Comparison of ENCODE assay signal across 8 cellular contexts in genomic region chr7:5495581-5496375, GRCh38. TPM values are rescaled to one million over a fixed set of nuclear protein-coding genes. Genes with fewer than 3 reads are reported as not detected.
DNase-seq lines count a peak whose midpoint lies in the region; ATAC-seq lines count a peak whose summit lies in the region.

No MANE protein-coding gene starts in this region.

- WGBS in right cardiac atrium: 71% methylated on average over 35 of the region's 35 CpGs

- no peaks in the 10 kb centered on the region for H3K9me3 Mint-ChIP-seq in stimulated activated effector memory CD8-positive, alpha-beta T cell treated with anti-CD3 and anti-CD28 coated beads, Interleukin-12 subunit alpha, Interleukin-12 subunit beta, amount 100 ng/mL, for 72 hours

- H3K27ac Mint-ChIP-seq in stimulated activated effector memory CD8-positive, alpha-beta T cell treated with anti-CD3 and anti-CD28 coated beads, Interleukin-12 subunit alpha, Interleukin-12 subunit beta, amount 100 ng/mL, for 72 hours: peak overlapping the region; percentile 13

- no peak overlapping the region for H3K4me3 ChIP-seq in right cardiac atrium (ENCODE audit: low read length)

- peaks cover 4% of the 10 kb centered on the region for H3K4me1 ChIP-seq in right cardiac atrium (ENCODE audit: control insufficient read depth, insufficient read depth, low read length)

- ATAC-seq in right cardiac atrium (peak; percentile 68 to 73), GM19328 (IDR thresholded peaks at IDR 0.05; ENCODE audit: unreplicated experiment) (no peak), HG02870 (IDR thresholded peaks at IDR 0.05; ENCODE audit: unreplicated experiment) (no peak)
- no peak for ATAC-seq in stimulated activated effector memory CD8-positive, alpha-beta T cell treated with anti-CD3 and anti-CD28 coated beads, Interleukin-12 subunit alpha, Interleukin-12 subunit beta, amount 100 ng/mL, for 72 hours

- H3K36me3 Mint-ChIP-seq in stimulated activated effector memory CD8-positive, alpha-beta T cell treated with anti-CD3 and anti-CD28 coated beads, Interleukin-12 subunit alpha, Interleukin-12 subunit beta, amount 100 ng/mL, for 72 hours: peaks cover 19% of the 10 kb centered on the region

- intact Hi-C loops in right cardiac atrium (cut with DNase I): loop anchor here (1.0 to 10.0 kb wide), 8 partner anchors 63 to 209 kb away; no protein-coding TSS in a partner anchor

- H3K27me3 ChIP-seq in right cardiac atrium (ENCODE audit: control insufficient read depth, insufficient read depth): no peaks in the 10 kb centered on the region

- no peak overlapping the region for H3K4me3 Mint-ChIP-seq in stimulated activated effector memory CD8-positive, alpha-beta T cell treated with anti-CD3 and anti-CD28 coated beads, Interleukin-12 subunit alpha, Interleukin-12 subunit beta, amount 100 ng/mL, for 72 hours

- H3K4me1 Mint-ChIP-seq in stimulated activated effector memory CD8-positive, alpha-beta T cell treated with anti-CD3 and anti-CD28 coated beads, Interleukin-12 subunit alpha, Interleukin-12 subunit beta, amount 100 ng/mL, for 72 hours: peaks cover 13% of the 10 kb centered on the region

- H3K27ac ChIP-seq in right cardiac atrium (ENCODE audit: low read length): peak overlapping the region; percentile 89

- no peaks in the 10 kb centered on the region for H3K9me3 ChIP-seq in right cardiac atrium (ENCODE audit: control insufficient read depth, low read length)

- DNase-seq in LHCN-M2 (ENCODE audit: low read depth) (peak; percentile 92), amygdala (lab: John Stamatoyannopoulos, UW) (peak in 54 of 56 donors; percentile 39 to 93 (median 80)), right cardiac atrium (peak; percentile 73 to 91 (median 87)), NCI-H226 (no peak), NCI-H1417 (lab: John Stamatoyannopoulos, UW) (no peak)
- no peak for DNase-seq in stimulated activated effector memory CD8-positive, alpha-beta T cell treated with anti-CD3 and anti-CD28 coated beads, Interleukin-12 subunit alpha, Interleukin-12 subunit beta, amount 100 ng/mL, for 72 hours (ENCODE audit: low spot score in 2 of 2)

RNA-seq across cellular contexts. Expression of gene FBXL18, which starts 17.8 kb away (rescaled TPM):
- total RNA-seq in LHCN-M2 (2014; rRNA removed) (12.0 and 12.9 TPM in 2 replicates), right cardiac atrium (1 to 10 TPM; 5.3 to 6.4 (median 6.0) TPM)
- 10.1 TPM for polyA plus RNA-seq in LHCN-M2 (2012)
- 2.7 TPM for polyA plus RNA-seq in right cardiac atrium

RNA-seq across cellular contexts. Expression of gene ACTB, which starts 34.6 kb away (rescaled TPM):
- total RNA-seq in LHCN-M2 (2014; rRNA removed) (6,206 and 6,373 TPM in 2 replicates), right cardiac atrium (1,000 to 10,000 TPM in 1 of 4 donors, 100 to 1,000 TPM in 3; 532 to 1,379 (median 904) TPM)
- 12,688 TPM for polyA plus RNA-seq in LHCN-M2 (2012)
- 1,110 TPM for polyA plus RNA-seq in right cardiac atrium

Comparison
In these comparisons a context has a peak if more than half of its experiments do, and no peak if none do; other contexts are left out.
1. DNase-seq: peak in LHCN-M2 (single experiment), amygdala (54 of 56) and right cardiac atrium (3 of 3); none in stimulated activated effector memory CD8-positive, alpha-beta T cell treated with anti-CD3 and anti-CD28 coated beads, Interleukin-12 subunit alpha, Interleukin-12 subunit beta, amount 100 ng/mL, for 72 hours (0 of 2), NCI-H226 (single experiment) and NCI-H1417 (0 of 3).
2. ATAC-seq: peak in right cardiac atrium (2 of 2); none in stimulated activated effector memory CD8-positive, alpha-beta T cell treated with anti-CD3 and anti-CD28 coated beads, Interleukin-12 subunit alpha, Interleukin-12 subunit beta, amount 100 ng/mL, for 72 hours (single experiment), GM19328 (single experiment) and HG02870 (single experiment).